ENCODE assay signal across 8 cellular contexts in genomic region chr16:8962393-8963009, GRCh38. TPM values are rescaled to one million over a fixed set of nuclear protein-coding genes. Genes with fewer than 3 reads are reported as not detected.
DNase-seq lines count a peak whose midpoint lies in the region; ATAC-seq, FAIRE-seq and TF ChIP-seq lines count a peak whose summit lies in the region.

No MANE protein-coding gene starts in this region.

- H3K27me3 ChIP-seq in GM06990 (replicated peaks; ENCODE audit: control insufficient read depth, insufficient read depth, low read length) (no peaks in the 10 kb centered on the region), astrocyte (ENCODE audit: insufficient read depth, low read length) (no peaks in the 10 kb centered on the region)

- no peak for FAIRE-seq in astrocyte (lab: Jason Lieb, UNC)

- ATAC-seq in HG02759 (IDR thresholded peaks at IDR 0.05; ENCODE audit: unreplicated experiment): peak; percentile 29
- peak; percentile 34 for ATAC-seq in left lobe of liver
- ATAC-seq in omental fat pad (ENCODE audit: low FRiP score): no peak

- H3K27ac Mint-ChIP-seq in astrocyte (ENCODE audit: unreplicated experiment): peak overlapping the region; percentile 89

- H3K4me1 Mint-ChIP-seq in astrocyte (ENCODE audit: low read depth, unreplicated experiment): peaks cover 41% of the 10 kb centered on the region

- H3K36me3 Mint-ChIP-seq in astrocyte (ENCODE audit: low read depth, unreplicated experiment): no peaks in the 10 kb centered on the region

- peaks cover 46% of the 10 kb centered on the region for H3K4me1 ChIP-seq in astrocyte (ENCODE audit: insufficient read depth, low read length)

- no peaks in the 10 kb centered on the region for H3K9me3 Mint-ChIP-seq in astrocyte (ENCODE audit: unreplicated experiment)

- no peaks in the 10 kb centered on the region for H3K27me3 Mint-ChIP-seq in astrocyte (ENCODE audit: low read depth, unreplicated experiment)

- H3K9ac ChIP-seq in astrocyte (ENCODE audit: low read length): peak overlapping the region; percentile 83

- peak overlapping the region; percentile 86 for H3K4me3 ChIP-seq in GM06990 (replicated peaks; ENCODE audit: low read depth, low read length)
- peak overlapping the region; percentile 74 for H3K4me3 ChIP-seq in astrocyte (ENCODE audit: insufficient read depth, low read depth, low read length)

- H3K27ac ChIP-seq in astrocyte (ENCODE audit: low read depth, low read length): peak overlapping the region; percentile 45

- H3K4me2 ChIP-seq in astrocyte (ENCODE audit: low read length): peak overlapping the region; percentile 97

- H3K9me3 ChIP-seq in astrocyte (ENCODE audit: insufficient read depth, low read depth, low read length): no peaks in the 10 kb centered on the region

- H3K79me2 ChIP-seq in astrocyte (ENCODE audit: insufficient read depth, low read length): peaks cover 56% of the 10 kb centered on the region

- DNase-seq in GM06990 (ENCODE audit: extremely low read depth, insufficient read length): peak; percentile 76
- DNase-seq in T follicular helper cell (ENCODE audit: low read depth): peak; percentile 56
- DNase-seq in astrocyte (ENCODE audit: low read depth): no peak
- no peak for DNase-seq in left lobe of liver (ENCODE audit: low spot score)
- peak; percentile 24 to 32 for DNase-seq in stimulated activated CD8-positive, alpha-beta memory T cell treated with anti-CD3 and anti-CD28 coated beads, Interleukin-7, amount 100 ng/mL, for 4 hours (ENCODE audit: low read depth in 2 of 2)
- DNase-seq in OCI-M2 (lab: John Stamatoyannopoulos, UW; ENCODE audit: unreplicated experiment): no peak
- DNase-seq in omental fat pad (ENCODE audit: low spot score): no peak

- H3K36me3 ChIP-seq in GM06990 (ENCODE audit: control insufficient read depth, insufficient read depth, low read length) (no peaks in the 10 kb centered on the region; the same call in 1 of the 2 replicates), astrocyte (ENCODE audit: insufficient read depth, low read length) (no peaks in the 10 kb centered on the region)

- peaks cover 53% of the 10 kb centered on the region for H4K20me1 ChIP-seq in astrocyte (ENCODE audit: insufficient read depth, low read length)

- H3K4me3 Mint-ChIP-seq in astrocyte (ENCODE audit: unreplicated experiment): peak overlapping the region; percentile 98

- TF ChIP-seq CTCF in GM06990 (IDR thresholded peaks at IDR 0.05; ENCODE audit: insufficient read depth, low read length, poor library complexity, severe bottlenecking) (no peak), astrocyte (IDR thresholded peaks at IDR 0.05; ENCODE audit: insufficient read depth, low read depth, low read length) (no peak), omental fat pad (IDR thresholded peaks at IDR 0.05) (no peak)

- H2AFZ ChIP-seq in astrocyte (ENCODE audit: low read depth, low read length): no peak overlapping the region

RNA-seq across cellular contexts. Expression of gene USP7, which starts 1.2 kb away (rescaled TPM):
- total RNA-seq in astrocyte (93.6 and 96.9 TPM in 2 replicates), left lobe of liver (44.3 TPM), omental fat pad (100 to 1,000 TPM in 2 of 4 donors, 10 to 100 TPM in 2; 71.2 to 138 (median 97.0) TPM)

Comparison
In these comparisons a context has a peak if more than half of its experiments do, and no peak if none do; other contexts are left out.
1. DNase-seq: peak in GM06990 (single experiment), T follicular helper cell (single experiment) and stimulated activated CD8-positive, alpha-beta memory T cell treated with anti-CD3 and anti-CD28 coated beads, Interleukin-7, amount 100 ng/mL, for 4 hours (2 of 2); none in astrocyte (single experiment), left lobe of liver (single experiment), OCI-M2 (single experiment) and omental fat pad (single experiment).